In genomic region chr5:69450116-69450515, GRCh38 we compare ENCODE assay signal across 16 cellular contexts. TPM values are rescaled to one million over a fixed set of nuclear protein-coding genes. Genes with fewer than 3 reads are reported as not detected.
A peak's percentile ranks its signal among the peaks of the same experiment; 100 is the strongest.
DNase-seq lines count a peak whose midpoint lies in the region; FAIRE-seq and TF ChIP-seq lines count a peak whose summit lies in the region.
"Had no signal": no experiment of that assay in that cellular context is flagged by ENCODE, and none has a peak within 500 bp of the region (broad histone marks: within the 10 kb centered on the region; RNA-seq: fewer than 3 reads in every experiment).

No MANE protein-coding gene starts in this region.

- no peak overlapping the region for H2AFZ ChIP-seq in astrocyte (ENCODE audit: low read depth, low read length)

- no peak overlapping the region for H3K27ac Mint-ChIP-seq in astrocyte (ENCODE audit: unreplicated experiment)
- H3K27ac Mint-ChIP-seq in activated naive CD8-positive, alpha-beta T cell treated with anti-CD3 and anti-CD28 coated beads for 36 hours, result no peak overlapping the region
- H3K27ac Mint-ChIP-seq: memory B cell had no signal

- H3K4me2 ChIP-seq in astrocyte (ENCODE audit: low read length), result peak overlapping the region; percentile 26

- H3K9me3 ChIP-seq in astrocyte (ENCODE audit: insufficient read depth, low read depth, low read length), result no peaks in the 10 kb centered on the region
- no peaks in the 10 kb centered on the region for H3K9me3 ChIP-seq in small intestine (ENCODE audit: control insufficient read depth, low read depth)
- H3K9me3 ChIP-seq: body of pancreas, pancreas had no signal

- H3K27me3 ChIP-seq in astrocyte (ENCODE audit: insufficient read depth, low read length) (no peaks in the 10 kb centered on the region), small intestine (ENCODE audit: control insufficient read depth in 2 of 2, insufficient read depth in 2 of 2, low read length in 2 of 2) (no peaks in the 10 kb centered on the region)
- H3K27me3 ChIP-seq: body of pancreas, pancreas had no signal

- no peaks in the 10 kb centered on the region for H3K36me3 Mint-ChIP-seq in astrocyte (ENCODE audit: low read depth, unreplicated experiment)
- no peaks in the 10 kb centered on the region for H3K36me3 Mint-ChIP-seq in activated naive CD8-positive, alpha-beta T cell treated with anti-CD3 and anti-CD28 coated beads for 36 hours
- H3K36me3 Mint-ChIP-seq: CD14-positive monocyte, memory B cell had no signal

- no peak overlapping the region for H3K4me3 Mint-ChIP-seq in astrocyte (ENCODE audit: unreplicated experiment)
- H3K4me3 Mint-ChIP-seq in activated naive CD8-positive, alpha-beta T cell treated with anti-CD3 and anti-CD28 coated beads for 36 hours, result no peak overlapping the region
- H3K4me3 Mint-ChIP-seq: CD14-positive monocyte, memory B cell had no signal

- peak; percentile 63 for DNase-seq in AG08396 (ENCODE audit: low spot score)
- DNase-seq in HTR-8/SVneo (ENCODE audit: insufficient read length, low spot score), result peak; percentile 49
- DNase-seq in astrocyte (ENCODE audit: low read depth), result peak; percentile 96
- peak; percentile 7 for DNase-seq in glomerular endothelial cell (ENCODE audit: extremely low read depth, low read depth, low spot score)
- DNase-seq in D341Med (ENCODE audit: low spot score), result no peak
- DNase-seq in activated CD4-positive, alpha-beta T cell treated with anti-CD3 and anti-CD28 coated beads for 48 hours, result no peak
- no peak for DNase-seq in activated naive CD8-positive, alpha-beta T cell treated with anti-CD3 and anti-CD28 coated beads for 36 hours
- no peak for DNase-seq in small intestine
- DNase-seq: body of pancreas, NCI-H1417 treated with DMSO at 0.1 percent for 48 hours, pancreas, T-helper 2 cell had no signal

- no peaks in the 10 kb centered on the region for H3K9me3 Mint-ChIP-seq in astrocyte (ENCODE audit: unreplicated experiment)
- H3K9me3 Mint-ChIP-seq in activated naive CD8-positive, alpha-beta T cell treated with anti-CD3 and anti-CD28 coated beads for 36 hours, result no peaks in the 10 kb centered on the region
- H3K9me3 Mint-ChIP-seq: memory B cell had no signal

- H3K36me3 ChIP-seq in astrocyte (ENCODE audit: insufficient read depth, low read length) (no peaks in the 10 kb centered on the region), small intestine (ENCODE audit: control insufficient read depth in 2 of 2, insufficient read depth in 2 of 2, low read length in 2 of 2) (no peaks in the 10 kb centered on the region)
- H3K36me3 ChIP-seq: pancreas had no signal

- no peaks in the 10 kb centered on the region for H4K20me1 ChIP-seq in astrocyte (ENCODE audit: insufficient read depth, low read length)

- peaks cover 2% of the 10 kb centered on the region for H3K27me3 Mint-ChIP-seq in astrocyte (ENCODE audit: low read depth, unreplicated experiment)
- H3K27me3 Mint-ChIP-seq in activated naive CD8-positive, alpha-beta T cell treated with anti-CD3 and anti-CD28 coated beads for 36 hours, result no peaks in the 10 kb centered on the region

- TF ChIP-seq CTCF in astrocyte (IDR thresholded peaks at IDR 0.05; ENCODE audit: insufficient read depth, low read depth, low read length), result no peak

- no peak overlapping the region for H3K9ac ChIP-seq in astrocyte (ENCODE audit: low read length)

- H3K4me1 Mint-ChIP-seq in astrocyte (ENCODE audit: low read depth, unreplicated experiment), result no peaks in the 10 kb centered on the region
- H3K4me1 Mint-ChIP-seq in activated naive CD8-positive, alpha-beta T cell treated with anti-CD3 and anti-CD28 coated beads for 36 hours, result no peaks in the 10 kb centered on the region
- H3K4me1 Mint-ChIP-seq: memory B cell had no signal

- H3K4me1 ChIP-seq in astrocyte (ENCODE audit: insufficient read depth, low read length) (no peaks in the 10 kb centered on the region), small intestine (ENCODE audit: control insufficient read depth in 2 of 2, insufficient read depth in 1 of 2, low read depth in 1 of 2, low read length in 1 of 2) (peaks cover 0 to 4% of the 10 kb centered on the region in 2 donors)

- WGBS in small intestine, 3 donors, result 83 to 89% (median 86%) methylated on average over 1 of the region's 1 CpG

- H3K27ac ChIP-seq in astrocyte (ENCODE audit: low read depth, low read length) (peak overlapping the region; percentile 72), small intestine (ENCODE audit: low read depth in 1 of 2, low read length in 1 of 2) (peak overlapping the region in 1 of 2 donors; percentile 55)
- H3K27ac ChIP-seq: HL-60 had no signal

- H3K79me2 ChIP-seq in astrocyte (ENCODE audit: insufficient read depth, low read length), result no peaks in the 10 kb centered on the region

- H3K4me3 ChIP-seq in astrocyte (ENCODE audit: insufficient read depth, low read depth, low read length) (no peak overlapping the region), small intestine (ENCODE audit: low read depth in 1 of 2, low read length in 2 of 2) (no peak overlapping the region)
- H3K4me3 ChIP-seq: body of pancreas, pancreas had no signal

- FAIRE-seq in HTR-8/SVneo (lab: Jason Lieb, UNC) (no peak), astrocyte (lab: Jason Lieb, UNC) (peak; percentile 23), small intestine (lab: Jason Lieb, UNC) (no peak)
- FAIRE-seq: frontal cortex, pancreas had no signal

RNA-seq across cellular contexts. Expression of gene MARVELD2, which starts 35.2 kb away (rescaled TPM):
- 10.1 and 10.6 TPM in 2 replicates for total RNA-seq in astrocyte
- total RNA-seq in glomerular endothelial cell, result 1.9 and 3.6 TPM in 2 replicates
- under 1 TPM; 0.31 to 0.78 TPM for total RNA-seq in activated naive CD8-positive, alpha-beta T cell treated with anti-CD3 and anti-CD28 coated beads for 36 hours
- 10 to 100 TPM in 1 of 3 donors, 1 to 10 TPM in 2; 6.2 to 11.7 (median 7.2) TPM for polyA plus RNA-seq in small intestine

RNA-seq across cellular contexts. Expression of gene OCLN, which starts 42.5 kb away (rescaled TPM):
- 12.1 and 15.3 TPM in 2 replicates for total RNA-seq in astrocyte
- total RNA-seq in glomerular endothelial cell, result 4.3 and 7.4 TPM in 2 replicates
- under 1 TPM; 0.40 to 0.43 TPM for total RNA-seq in activated naive CD8-positive, alpha-beta T cell treated with anti-CD3 and anti-CD28 coated beads for 36 hours
- 10 to 100 TPM in 1 of 3 donors, 1 to 10 TPM in 2; 7.8 to 16.2 (median 8.5) TPM for polyA plus RNA-seq in small intestine

Comparison
In these comparisons a context has a peak if more than half of its experiments do, and no peak if none do; other contexts are left out.
1. DNase-seq: peak in AG08396 (single experiment), HTR-8/SVneo (single experiment), astrocyte (single experiment) and glomerular endothelial cell (single experiment); none in D341Med (single experiment), activated CD4-positive, alpha-beta T cell treated with anti-CD3 and anti-CD28 coated beads for 48 hours (single experiment), activated naive CD8-positive, alpha-beta T cell treated with anti-CD3 and anti-CD28 coated beads for 36 hours (single experiment) and small intestine (single experiment).